Comparison of ENCODE assay signal across 29 cellular contexts in the genomic region with DNA sequence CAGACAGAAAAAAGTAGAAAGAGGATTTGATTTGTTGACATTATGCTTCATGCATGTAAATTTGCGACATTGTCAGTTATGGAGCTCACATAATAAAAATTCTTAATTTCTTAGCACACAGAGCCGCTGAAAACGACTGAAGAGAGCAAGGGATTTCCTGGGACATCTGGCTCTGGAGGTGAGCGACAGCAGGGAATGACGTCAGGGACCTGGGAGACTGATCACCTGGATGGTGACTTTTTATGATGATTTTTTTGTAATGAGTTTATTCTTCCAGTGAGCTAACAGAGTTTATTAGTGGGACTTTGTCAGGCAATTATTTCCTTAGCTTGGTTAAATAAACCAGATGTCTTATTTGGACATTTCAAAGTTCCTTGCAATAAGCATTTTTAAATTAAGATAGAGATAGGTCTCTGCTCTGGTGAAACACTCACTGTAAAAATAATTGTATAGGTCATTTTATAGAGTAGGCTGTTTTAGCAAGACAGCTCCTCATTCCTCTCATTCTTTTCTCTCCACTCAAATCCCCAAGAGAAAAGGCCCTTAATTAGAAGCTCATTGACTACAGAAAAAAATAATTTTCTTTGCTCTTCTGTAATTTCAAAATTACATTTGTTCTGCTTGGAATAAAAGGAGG. TPM values are rescaled to one million over a fixed set of nuclear protein-coding genes. Genes with fewer than 3 reads are reported as not detected.
DNase-seq lines count a peak whose midpoint lies in the region; ATAC-seq, FAIRE-seq and TF ChIP-seq lines count a peak whose summit lies in the region.
"Had no signal": no experiment of that assay in that cellular context is flagged by ENCODE, and none has a peak within 500 bp of the region (broad histone marks: within the 10 kb centered on the region; RNA-seq: fewer than 3 reads in every experiment).

No MANE protein-coding gene starts in this region.

- POLR2A ChIA-PET in IMR-90 (lab: Charles Lee; ENCODE audit: unreplicated experiment) (no interaction called here), GM10248 (lab: Yijun Ruan, JAX) (no interaction called here)
- POLR2A ChIA-PET in CD8-positive, alpha-beta T cell (lab: Charles Lee) = interaction anchor here (1.0 to 1.3 kb wide), 2 partner anchors 10 to 235 kb away, joined by 3 to 4 read pairs; no protein-coding TSS in a partner anchor

- no peaks in the 10 kb centered on the region for H3K9me1 ChIP-seq in IMR-90 (ENCODE audit: insufficient read depth, low read length)

- H3K23ac ChIP-seq in IMR-90 (ENCODE audit: low read depth, low read length) = no peak overlapping the region

- H2AK9ac ChIP-seq in IMR-90 (replicated peaks; ENCODE audit: low read depth, low read length, poor library complexity) = no peak overlapping the region

- no peak overlapping the region for H2BK120ac ChIP-seq in IMR-90 (ENCODE audit: low read depth, low read length)

- no peak overlapping the region for H4K5ac ChIP-seq in IMR-90 (ENCODE audit: low read depth, low read length)

- TF ChIP-seq CTCF in IMR-90 (conservative IDR thresholded peaks at IDR 0.05; ENCODE audit: low read depth, low read length) (no peak), mucosa of descending colon (IDR thresholded peaks at IDR 0.05) (no peak), GM10248 (IDR thresholded peaks at IDR 0.05; ENCODE audit: control extremely low read depth, extremely low read depth, low read depth, missing control alignments) (no peak)
- no peak for TF ChIP-seq CTCF in CD8-positive, alpha-beta T cell (IDR thresholded peaks at IDR 0.05)

- no peak overlapping the region for H3K9ac ChIP-seq in IMR-90 (ENCODE audit: low read depth, low read length)

- no peaks in the 10 kb centered on the region for H3K27me3 Mint-ChIP-seq in CD8-positive, alpha-beta T cell (ENCODE audit: low read depth)
- H3K27me3 Mint-ChIP-seq: CD4-positive, alpha-beta memory T cell; central memory CD8-positive, alpha-beta T cell; T-helper 17 cell had no signal

- H3K27ac Mint-ChIP-seq in CD8-positive, alpha-beta T cell = no peak overlapping the region
- H3K27ac Mint-ChIP-seq: activated CD8-positive, alpha-beta memory T cell treated with anti-CD3 and anti-CD28 coated beads, Interleukin-2, amount 10 ng/mL, durations not matched to agents 7 days and 5 days; activated naive CD4-positive, alpha-beta T cell treated with anti-CD3 and anti-CD28 coated beads, Interleukin-2, amount 10 ng/mL, durations not matched to agents 7 days and 5 days; CD4-positive, alpha-beta memory T cell; nephron progenitor cell; T-helper 17 cell had no signal

- H3K14ac ChIP-seq in IMR-90 (replicated peaks; ENCODE audit: low read depth, low read length) = no peak overlapping the region

- H3K56ac ChIP-seq in IMR-90 (ENCODE audit: extremely low read depth, insufficient read depth, low read length) = no peak overlapping the region

- intact Hi-C loops in IMR-90 (cut with micrococcal nuclease) = no loop called here
- intact Hi-C loops in mucosa of descending colon (cut with DNase I, micrococcal nuclease) = no loop called here
- intact Hi-C loops in CD8-positive, alpha-beta T cell (cut with DNase I, micrococcal nuclease) = no loop called here

- ATAC-seq in IMR-90 (ENCODE audit: low read depth) (peak; percentile 71), mucosa of descending colon (peak; percentile 82)
- no peak for ATAC-seq in CD8-positive, alpha-beta T cell
- ATAC-seq: activated CD8-positive, alpha-beta memory T cell treated with anti-CD3 and anti-CD28 coated beads, Interleukin-2, amount 10 ng/mL, durations not matched to agents 7 days and 5 days; esophagus mucosa; left lung; sciatic nerve; T-helper 17 cell; upper lobe of right lung had no signal

- no peaks in the 10 kb centered on the region for H3K9me3 Mint-ChIP-seq in CD8-positive, alpha-beta T cell
- H3K9me3 Mint-ChIP-seq: activated naive CD4-positive, alpha-beta T cell treated with anti-CD3 and anti-CD28 coated beads, Interleukin-2, amount 10 ng/mL, durations not matched to agents 7 days and 5 days; CD4-positive, alpha-beta memory T cell; central memory CD8-positive, alpha-beta T cell; nephron progenitor cell had no signal

- no peaks in the 10 kb centered on the region for H3K36me3 Mint-ChIP-seq in CD8-positive, alpha-beta T cell
- H3K36me3 Mint-ChIP-seq: CD4-positive, alpha-beta memory T cell had no signal

- H2AK5ac ChIP-seq in IMR-90 (ENCODE audit: low read depth, low read length) = no peak overlapping the region

- H3K36me3 ChIP-seq in IMR-90 (ENCODE audit: control insufficient read depth, insufficient read depth, low read length) (no peaks in the 10 kb centered on the region; the same call in 1 of the 2 replicates), mucosa of descending colon (ENCODE audit: low read depth) (no peaks in the 10 kb centered on the region)
- no peaks in the 10 kb centered on the region for H3K36me3 ChIP-seq in CD8-positive, alpha-beta T cell (ENCODE audit: insufficient read depth, low read length)
- H3K36me3 ChIP-seq: left lung, Peyer's patch, upper lobe of right lung had no signal

- H3K4me2 ChIP-seq in IMR-90 (ENCODE audit: low read depth, low read length) = peak overlapping the region; percentile 31; the same call in 1 of the 2 replicates

- 58% methylated on average over 4 of the region's 5 CpGs; no CpG with 5 or more reads in 1 of the 2 experiments for WGBS in IMR-90 (ENCODE audit: extremely low coverage in 2 of 2, insufficient read length in 1 of 2), 2 experiments

- H4K91ac ChIP-seq in IMR-90 (ENCODE audit: insufficient read depth, low read depth, low read length) = no peak overlapping the region

- in situ Hi-C loops in IMR-90 (cut with MboI; ENCODE audit: low sequenced_read_pairs) = no loop called here

- H4K8ac ChIP-seq in IMR-90 (ENCODE audit: low read depth in 2 of 2, low read length in 2 of 2) = no peak overlapping the region

- H3K4me3 Mint-ChIP-seq in CD8-positive, alpha-beta T cell = no peak overlapping the region
- H3K4me3 Mint-ChIP-seq: activated CD8-positive, alpha-beta memory T cell treated with anti-CD3 and anti-CD28 coated beads, Interleukin-2, amount 10 ng/mL, durations not matched to agents 7 days and 5 days; activated naive CD4-positive, alpha-beta T cell treated with anti-CD3 and anti-CD28 coated beads, Interleukin-2, amount 10 ng/mL, durations not matched to agents 7 days and 5 days; CD4-positive, alpha-beta memory T cell; central memory CD8-positive, alpha-beta T cell; nephron progenitor cell; T-helper 17 cell had no signal

- peaks cover 3% of the 10 kb centered on the region for H3K4me1 ChIP-seq in IMR-90 (ENCODE audit: control insufficient read depth, insufficient read depth, low read length)
- no peaks in the 10 kb centered on the region for H3K4me1 ChIP-seq in mucosa of descending colon (ENCODE audit: low read depth)
- peaks cover 16% of the 10 kb centered on the region for H3K4me1 ChIP-seq in CD8-positive, alpha-beta T cell (ENCODE audit: insufficient read depth, low read length)
- H3K4me1 ChIP-seq: left lung, Peyer's patch, upper lobe of right lung had no signal

- H2BK15ac ChIP-seq in IMR-90 (ENCODE audit: low read depth, low read length) = no peak overlapping the region

- H3K4me3 ChIP-seq in IMR-90 (ENCODE audit: insufficient read depth, low read depth, low read length) (no peak overlapping the region), mucosa of descending colon (no peak overlapping the region)
- no peak overlapping the region for H3K4me3 ChIP-seq in CD8-positive, alpha-beta T cell (ENCODE audit: low read depth, low read length)
- H3K4me3 ChIP-seq: left lung, Peyer's patch, upper lobe of right lung had no signal

- H3K9me3 ChIP-seq in IMR-90 (ENCODE audit: control insufficient read depth, insufficient read depth, low read length) = no peaks in the 10 kb centered on the region
- H3K9me3 ChIP-seq in mucosa of descending colon = no peaks in the 10 kb centered on the region
- no peaks in the 10 kb centered on the region for H3K9me3 ChIP-seq in CD8-positive, alpha-beta T cell (ENCODE audit: low read length)
- H3K9me3 ChIP-seq: left lung, Peyer's patch, upper lobe of right lung had no signal

- peaks cover 18 to 24% of the 10 kb centered on the region in 2 experiments for H3K79me1 ChIP-seq in IMR-90 (ENCODE audit: low read depth in 1 of 2, low read length in 2 of 2)

- CTCF ChIA-PET in IMR-90 (lab: Yijun Ruan, JAX) (interaction anchor here (1.7 kb wide), 1 partner anchor 9 kb away, joined by 4 read pairs; no protein-coding TSS in a partner anchor), GM10248 (lab: Yijun Ruan, JAX) (interaction anchor here (1.0 to 2.5 kb wide), 5 partner anchors 8 to 313 kb away, joined by 3 to 7 read pairs (median 4); no protein-coding TSS in a partner anchor)
- CTCF ChIA-PET in CD8-positive, alpha-beta T cell (lab: Charles Lee) = interaction anchor here (1.2 kb wide), 1 partner anchor 21 kb away, joined by 3 read pairs; no protein-coding TSS in a partner anchor

- H3K18ac ChIP-seq in IMR-90 (ENCODE audit: low read depth, low read length) = no peak overlapping the region

- no peaks in the 10 kb centered on the region for H3K27me3 ChIP-seq in IMR-90 (ENCODE audit: control insufficient read depth, insufficient read depth, low read length)
- no peaks in the 10 kb centered on the region for H3K27me3 ChIP-seq in CD8-positive, alpha-beta T cell (ENCODE audit: insufficient read depth, low read length)
- H3K27me3 ChIP-seq: left lung, Peyer's patch, upper lobe of right lung had no signal

- no peak for TF ChIP-seq RAD21 in IMR-90 (IDR thresholded peaks at IDR 0.05; ENCODE audit: low read length)

- H3K4me1 Mint-ChIP-seq in CD8-positive, alpha-beta T cell (ENCODE audit: low read depth) = peaks cover 18% of the 10 kb centered on the region
- H3K4me1 Mint-ChIP-seq: nephron progenitor cell had no signal

- no peak for TF ChIP-seq POLR2A in IMR-90 (IDR thresholded peaks at IDR 0.05; ENCODE audit: low read depth, low read length)

- peak overlapping the region; percentile 13 for H3K27ac ChIP-seq in IMR-90 (ENCODE audit: insufficient read depth, low read length)
- no peak overlapping the region for H3K27ac ChIP-seq in CD8-positive, alpha-beta T cell (ENCODE audit: low read depth, low read length)
- H3K27ac ChIP-seq: left lung, Peyer's patch, upper lobe of right lung had no signal

- peak; percentile 87 for FAIRE-seq in endometrium (lab: Jason Lieb, UNC)
- FAIRE-seq: GM12892, GM19239 had no signal

- peak overlapping the region; percentile 7 for H2BK5ac ChIP-seq in IMR-90 (ENCODE audit: low read depth, low read length, poor library complexity, severe bottlenecking)

- no peaks in the 10 kb centered on the region for H4K20me1 ChIP-seq in IMR-90 (ENCODE audit: insufficient read depth, low read length)

- H2AFZ ChIP-seq in IMR-90 (replicated peaks; ENCODE audit: low read length, poor library complexity) = no peak overlapping the region

- peak; percentile 43 for DNase-seq in AG20443 (ENCODE audit: low spot score)
- no peak for DNase-seq in IMR-90
- DNase-seq in mucosa of descending colon = peak in 2 of 3 donors; percentile 29 to 37
- DNase-seq in CD8-positive, alpha-beta T cell = no peak
- DNase-seq in GM10248 (ENCODE audit: extremely low spot score) = no peak
- no peak for DNase-seq in GOT3 (lab: John Stamatoyannopoulos, UW)
- DNase-seq: activated CD4-positive, alpha-beta T cell treated with anti-CD3 and anti-CD28 coated beads for 48 hours; activated CD8-positive, alpha-beta memory T cell treated with anti-CD3 and anti-CD28 coated beads, Interleukin-2, amount 10 ng/mL, durations not matched to agents 7 days and 5 days; activated naive CD4-positive, alpha-beta T cell treated with anti-CD3 and anti-CD28 coated beads, Interleukin-2, amount 10 ng/mL, durations not matched to agents 7 days and 5 days; anterior cingulate cortex; CD4-positive, alpha-beta memory T cell; DMS79; effector CD4-positive, alpha-beta T cell; head of caudate nucleus; Kasumi-1; left lung; NCI-H2029; nephron progenitor cell; Peyer's patch; posterior cingulate gyrus; substantia nigra; T-helper 17 cell; upper lobe of right lung had no signal

- dilution Hi-C loops in IMR-90 (cut with HindIII; ENCODE audit: low sequenced_read_pairs, unreplicated experiment) = no loop called here

- H3K4ac ChIP-seq in IMR-90 (ENCODE audit: low read depth, low read length) = no peak overlapping the region

- BruUV-seq in IMR-90 (replicated peaks; lab: Mats Ljungman, UMichigan) = no TSS peak

- no peak overlapping the region for H2BK20ac ChIP-seq in IMR-90 (ENCODE audit: low read depth, low read length)

RNA-seq across cellular contexts. Expression of gene TMEM200A, which starts 19.4 kb away (rescaled TPM):
- total RNA-seq in IMR-90 (2012; rRNA removed) (37.1 and 47.8 TPM in 2 replicates), mucosa of descending colon (10 to 100 TPM in 1 of 3 donors, 1 to 10 TPM in 2; 8.1 to 60.4 (median 8.6) TPM)
- polyA plus RNA-seq in IMR-90 (2012; rRNA removed) = 19.4 and 22.8 TPM in 2 replicates
- polyA plus RNA-seq in IMR-90 (2012; cell fraction: cytosol; rRNA removed) = 7.1 and 11.5 TPM in 2 replicates
- 2.3 and 6.7 TPM in 2 replicates for polyA plus RNA-seq in IMR-90 (2012; cell fraction: nucleus; rRNA removed; ENCODE audit: low replicate concordance)
- total RNA-seq in CD8-positive, alpha-beta T cell = under 1 TPM; 0.22 to 0.27 TPM

Comparison
In these comparisons a context has a peak if more than half of its experiments do, and no peak if none do; other contexts are left out.
1. DNase-seq: peak in AG20443 (single experiment) and mucosa of descending colon (2 of 3); none in IMR-90 (single experiment), CD8-positive, alpha-beta T cell (0 of 7), GM10248 (single experiment) and GOT3 (single experiment).
2. RNA of gene TMEM200A, which starts 19.4 kb away (total RNA-seq): 37.1 to 47.8 TPM in IMR-90 and 8.1 to 60.4 TPM in mucosa of descending colon; 0.22 to 0.27 TPM in CD8-positive, alpha-beta T cell; every median in the first group is over 4 times any median in the second.